In the genomic region with DNA sequence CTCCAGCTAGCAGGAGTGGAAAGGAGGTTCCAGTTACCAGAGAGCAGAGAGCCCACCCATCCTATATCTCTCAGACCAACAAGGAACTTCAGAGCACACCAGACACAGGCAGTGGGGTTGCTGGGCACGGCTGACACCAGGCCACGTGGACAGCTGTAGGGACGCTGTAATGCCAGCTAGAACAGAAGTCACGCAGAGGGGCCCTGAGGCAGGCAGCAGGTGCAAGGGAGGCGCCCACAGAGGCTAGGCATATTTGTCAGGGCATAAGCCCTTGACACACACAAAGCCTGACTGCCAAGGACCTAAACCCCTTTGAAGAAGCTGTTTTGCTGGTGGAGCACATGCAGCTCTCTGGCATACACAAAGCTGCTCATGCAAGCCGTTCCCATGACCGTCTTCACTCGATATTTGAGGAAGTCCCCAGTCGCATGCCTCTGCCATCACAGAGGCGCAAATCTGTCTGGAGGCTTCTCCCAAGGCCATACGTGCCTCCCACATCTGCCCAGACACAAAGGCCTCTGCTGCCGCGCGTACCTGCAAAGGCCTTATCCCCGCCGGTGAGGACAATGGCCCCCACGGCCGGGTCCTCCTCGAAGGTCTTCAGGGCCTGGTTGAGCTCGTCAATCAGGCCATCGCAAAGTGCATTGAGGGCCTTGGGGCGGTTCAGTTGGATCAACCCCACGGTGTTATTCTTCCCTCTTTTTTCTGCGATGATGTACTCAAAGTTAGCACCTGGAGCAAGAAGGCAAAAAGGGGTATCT, we compare ENCODE assay signal across 1 cellular context.
TF ChIP-seq lines count a peak whose summit lies in the region.

No MANE protein-coding gene starts in this region.

TF ChIP-seq in IMR-90, 13 proteins besides CTCF, POLR2A, EP300 and RAD21:
- TF ChIP-seq MAFK (IDR thresholded peaks at IDR 0.05; ENCODE audit: low read depth, low read length): no peak
- no peak for TF ChIP-seq RFX5 (IDR thresholded peaks at IDR 0.05; ENCODE audit: low read depth, low read length)
- no peak for TF ChIP-seq CHD1 (IDR thresholded peaks at IDR 0.05; ENCODE audit: low read depth, low read length)
- TF ChIP-seq ELK1 (IDR thresholded peaks at IDR 0.05; ENCODE audit: borderline replicate concordance, low read depth, low read length): no peak
- no peak for TF ChIP-seq RCOR1 (IDR thresholded peaks at IDR 0.05; ENCODE audit: insufficient replicate concordance, low read length)
- TF ChIP-seq FOS (IDR thresholded peaks at IDR 0.05; ENCODE audit: low read depth, low read length): no peak
- TF ChIP-seq SMC3 (IDR thresholded peaks at IDR 0.05; ENCODE audit: low read depth, low read length): no peak
- no peak for TF ChIP-seq BHLHE40 (IDR thresholded peaks at IDR 0.05; ENCODE audit: low read depth, low read length)
- TF ChIP-seq NFE2L2 (IDR thresholded peaks at IDR 0.05; ENCODE audit: low read depth, low read length): no peak
- TF ChIP-seq CEBPB (IDR thresholded peaks at IDR 0.05; ENCODE audit: low read depth, low read length): no peak
- TF ChIP-seq MXI1 (IDR thresholded peaks at IDR 0.05; ENCODE audit: borderline replicate concordance, low read depth, low read length): no peak
- TF ChIP-seq, protein P1, sequence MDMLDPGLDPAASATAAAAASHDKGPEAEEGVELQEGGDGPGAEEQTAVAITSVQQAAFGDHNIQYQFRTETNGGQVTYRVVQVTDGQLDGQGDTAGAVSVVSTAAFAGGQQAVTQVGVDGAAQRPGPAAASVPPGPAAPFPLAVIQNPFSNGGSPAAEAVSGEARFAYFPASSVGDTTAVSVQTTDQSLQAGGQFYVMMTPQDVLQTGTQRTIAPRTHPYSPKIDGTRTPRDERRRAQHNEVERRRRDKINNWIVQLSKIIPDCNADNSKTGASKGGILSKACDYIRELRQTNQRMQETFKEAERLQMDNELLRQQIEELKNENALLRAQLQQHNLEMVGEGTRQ (IDR thresholded peaks at IDR 0.05; ENCODE audit: low read depth, low read length): no peak
- no peak for TF ChIP-seq MAZ (IDR thresholded peaks at IDR 0.05; ENCODE audit: borderline replicate concordance, low read depth, low read length)
